In genomic region chr10:3779146-3779707, GRCh38 we compare ENCODE assay signal across 9 cellular contexts. TPM values are rescaled to one million over a fixed set of nuclear protein-coding genes. Genes with fewer than 3 reads are reported as not detected.
DNase-seq lines count a peak whose midpoint lies in the region; ATAC-seq and TF ChIP-seq lines count a peak whose summit lies in the region.
"Had no signal": no experiment of that assay in that cellular context is flagged by ENCODE, and none has a peak within 500 bp of the region (broad histone marks: within the 10 kb centered on the region; RNA-seq: fewer than 3 reads in every experiment).

No MANE protein-coding gene starts in this region.

- H2BK15ac ChIP-seq in neuronal stem cell (ENCODE audit: low read length), result no peak overlapping the region

- no peak for TF ChIP-seq RAD21 in liver (IDR thresholded peaks at IDR 0.05)

- H3K4me1 Mint-ChIP-seq in activated naive CD4-positive, alpha-beta T cell treated with anti-CD3 and anti-CD28 coated beads, Interleukin-2, amount 10 ng/mL, durations not matched to agents 7 days and 5 days, result peaks cover 77% of the 10 kb centered on the region

- H3K79me1 ChIP-seq in neuronal stem cell (ENCODE audit: low read depth, low read length), result peaks cover 9% of the 10 kb centered on the region

- no peaks in the 10 kb centered on the region for H3K9me3 ChIP-seq in breast epithelium
- no peaks in the 10 kb centered on the region for H3K9me3 ChIP-seq in liver (ENCODE audit: control insufficient read depth in 4 of 4, low read length in 3 of 4)
- no peaks in the 10 kb centered on the region for H3K9me3 ChIP-seq in transverse colon
- peaks cover 0 to 8% of the 10 kb centered on the region in 2 donors for H3K9me3 ChIP-seq in neuronal stem cell (replicated peaks in 1 of 2; ENCODE audit: control insufficient read depth in 2 of 2, insufficient read depth in 1 of 2, low read depth in 1 of 2, low read length in 2 of 2)

- no peaks in the 10 kb centered on the region for H3K27me3 Mint-ChIP-seq in activated naive CD4-positive, alpha-beta T cell treated with anti-CD3 and anti-CD28 coated beads, Interleukin-2, amount 10 ng/mL, durations not matched to agents 7 days and 5 days

- peak overlapping the region; percentile 100 for H3K27ac ChIP-seq in breast epithelium
- H3K27ac ChIP-seq in liver (ENCODE audit: low read depth in 1 of 2, low read length in 2 of 2), result peak overlapping the region; percentile 89 to 100
- H3K27ac ChIP-seq in transverse colon, result peak overlapping the region; percentile 99 to 100 (median 100)
- no peak overlapping the region for H3K27ac ChIP-seq in neuronal stem cell (replicated peaks; ENCODE audit: low read length)

- peak overlapping the region; percentile 79 for H3K27ac Mint-ChIP-seq in activated naive CD4-positive, alpha-beta T cell treated with anti-CD3 and anti-CD28 coated beads, Interleukin-2, amount 10 ng/mL, durations not matched to agents 7 days and 5 days

- H3K9ac ChIP-seq in liver (ENCODE audit: low read depth in 1 of 2, low read length in 2 of 2) (peak overlapping the region in 1 of 2 donors; percentile 17), neuronal stem cell (ENCODE audit: low read depth, low read length, poor library complexity) (no peak overlapping the region)

- no peak overlapping the region for H4K91ac ChIP-seq in neuronal stem cell (ENCODE audit: low read depth, low read length, poor library complexity)

- H3K36me3 Mint-ChIP-seq in activated naive CD4-positive, alpha-beta T cell treated with anti-CD3 and anti-CD28 coated beads, Interleukin-2, amount 10 ng/mL, durations not matched to agents 7 days and 5 days, result peaks cover 94% of the 10 kb centered on the region

- H3K14ac ChIP-seq in neuronal stem cell (ENCODE audit: low read length), result no peak overlapping the region

- H3K4me2 ChIP-seq in neuronal stem cell (ENCODE audit: insufficient read depth, low read length, poor library complexity, severe bottlenecking), result no peak overlapping the region

- no peaks in the 10 kb centered on the region for H3K27me3 ChIP-seq in breast epithelium
- no peaks in the 10 kb centered on the region for H3K27me3 ChIP-seq in liver (ENCODE audit: control insufficient read depth in 4 of 4, insufficient read depth in 4 of 4, low read length in 3 of 4)
- no peaks in the 10 kb centered on the region for H3K27me3 ChIP-seq in transverse colon
- H3K27me3 ChIP-seq in neuronal stem cell (ENCODE audit: control insufficient read depth in 3 of 3, insufficient read depth in 3 of 3, low read depth in 1 of 3, low read length in 3 of 3), result no peaks in the 10 kb centered on the region

- H2AK5ac ChIP-seq in neuronal stem cell (ENCODE audit: low read depth, low read length), result no peak overlapping the region

- peaks cover 13 to 21% of the 10 kb centered on the region in 2 donors for H3K4me1 ChIP-seq in breast epithelium
- peaks cover 2 to 25% (median 8%) of the 10 kb centered on the region in 4 donors for H3K4me1 ChIP-seq in liver (ENCODE audit: control insufficient read depth in 4 of 4, insufficient read depth in 4 of 4, low read length in 3 of 4)
- peaks cover 11 to 75% (median 65%) of the 10 kb centered on the region in 4 donors for H3K4me1 ChIP-seq in transverse colon
- H3K4me1 ChIP-seq in neuronal stem cell (ENCODE audit: control insufficient read depth in 2 of 2, insufficient read depth in 1 of 2, low read depth in 1 of 2, low read length in 2 of 2), result peaks cover 6 to 10% of the 10 kb centered on the region in 2 donors

- H3K4me3 ChIP-seq in breast epithelium (peak overlapping the region; percentile 61 to 98 (median 72)), liver (ENCODE audit: low read depth in 1 of 3, low read length in 3 of 3) (no peak overlapping the region), transverse colon (peak overlapping the region in 2 of 4 donors; percentile 77 to 97), neuronal stem cell (ENCODE audit: low read length in 2 of 2) (no peak overlapping the region)

- peak overlapping the region; percentile 94 for H3K4me3 Mint-ChIP-seq in activated naive CD4-positive, alpha-beta T cell treated with anti-CD3 and anti-CD28 coated beads, Interleukin-2, amount 10 ng/mL, durations not matched to agents 7 days and 5 days

- TF ChIP-seq CTCF in breast epithelium (IDR thresholded peaks at IDR 0.05) (no peak), liver (IDR thresholded peaks at IDR 0.05; ENCODE audit: low read depth, low read length, missing input control) (no peak), transverse colon (IDR thresholded peaks at IDR 0.05) (no peak)

- no peak for ATAC-seq in GM21360 (IDR thresholded peaks at IDR 0.05; ENCODE audit: unreplicated experiment)

- H2AFZ ChIP-seq in neuronal stem cell (ENCODE audit: low read length), result no peak overlapping the region

- no peak overlapping the region for H2BK12ac ChIP-seq in neuronal stem cell (ENCODE audit: low read length)

- in situ Hi-C loops in transverse colon (cut with MboI; ENCODE audit: low pct_ligation_motif_present in 1 of 4, low pct_unique_long_range_greater_than_20kb in 1 of 4, low sequenced_read_pairs in 3 of 4), result loop anchor here in 3 of 4 donors (5.0 to 25.0 kb wide), 5 partner anchors 258 to 883 kb away; no protein-coding TSS in a partner anchor

- CTCF ChIA-PET in activated naive CD4-positive, alpha-beta T cell treated with anti-CD3 and anti-CD28 coated beads, Interleukin-2, amount 10 ng/mL, durations not matched to agents 7 days and 5 days (lab: Charles Lee), result interaction anchor here (0.6 to 1.0 kb wide), 2 partner anchors 22 to 879 kb away, joined by 3 read pairs; no protein-coding TSS in a partner anchor

- no peak overlapping the region for H2BK5ac ChIP-seq in neuronal stem cell (ENCODE audit: low read length)

- H3K23ac ChIP-seq in neuronal stem cell (ENCODE audit: low read depth, low read length, poor library complexity), result no peak overlapping the region

- no peak for TF ChIP-seq POLR2A in breast epithelium (IDR thresholded peaks at IDR 0.05)
- peak; percentile 3 for TF ChIP-seq POLR2A in transverse colon (IDR thresholded peaks at IDR 0.05)

- no peak for DNase-seq in activated naive CD4-positive, alpha-beta T cell treated with anti-CD3 and anti-CD28 coated beads, Interleukin-2, amount 10 ng/mL, durations not matched to agents 7 days and 5 days
- DNase-seq in activated naive CD4-positive, alpha-beta T cell (lab: John Stamatoyannopoulos, UW), result no peak
- no peak for DNase-seq in breast epithelium (ENCODE audit: low spot score in 2 of 2)
- peak; percentile 26 for DNase-seq in transverse colon
- DNase-seq in neuronal stem cell (ENCODE audit: low spot score), result no peak
- DNase-seq in NCI-H748 treated with DMSO at 0.1 percent for 48 hours (lab: John Stamatoyannopoulos, UW), result no peak
- DNase-seq: NCI-H524 treated with DMSO at 0.1 percent for 48 hours had no signal

- no peak overlapping the region for H3K4ac ChIP-seq in neuronal stem cell (ENCODE audit: low read length)

- no peak overlapping the region for H4K8ac ChIP-seq in neuronal stem cell (ENCODE audit: low read depth, low read length)

- H3K36me3 ChIP-seq in breast epithelium, result no peaks in the 10 kb centered on the region
- H3K36me3 ChIP-seq in liver (ENCODE audit: control insufficient read depth in 4 of 4, insufficient read depth in 3 of 4, low read depth in 1 of 4, low read length in 3 of 4), result peaks cover 14 to 69% (median 49%) of the 10 kb centered on the region in 4 donors
- H3K36me3 ChIP-seq in transverse colon, result peaks cover 0 to 44% (median 22%) of the 10 kb centered on the region in 4 donors
- peaks cover 31 to 72% of the 10 kb centered on the region in 2 donors for H3K36me3 ChIP-seq in neuronal stem cell (replicated peaks in 1 of 2; ENCODE audit: control insufficient read depth in 2 of 2, insufficient read depth in 2 of 2, low read length in 2 of 2)

- intact Hi-C loops in breast epithelium (cut with DNase I; ENCODE audit: low total_unique reads) (no loop called here), transverse colon (cut with DNase I; ENCODE audit: low total_unique reads) (loop anchor here (2.0 to 10.0 kb wide), 2 partner anchors 294 to 508 kb away; no protein-coding TSS in a partner anchor)

- no peak overlapping the region for H3K18ac ChIP-seq in neuronal stem cell (ENCODE audit: low read length)

- TF ChIP-seq EP300 in transverse colon (IDR thresholded peaks at IDR 0.05; ENCODE audit: low read depth), result no peak

- 84% methylated on average over 14 of the region's 14 CpGs for WGBS in liver
- WGBS in transverse colon (ENCODE audit: low coverage in 1 of 2), 2 donors, result 60 to 90% methylated on average over 1 to 14 of the region's 14 CpGs
- WGBS in neuronal stem cell (ENCODE audit: extremely low coverage in 2 of 2, insufficient read length in 2 of 2, insufficient replicate concordance in 1 of 2), 2 donors, result no CpG with 5 or more reads among the region's 14 CpGs

- no peak overlapping the region for H2BK120ac ChIP-seq in neuronal stem cell (ENCODE audit: low read depth, low read length)

- no peaks in the 10 kb centered on the region for H3K9me3 Mint-ChIP-seq in activated naive CD4-positive, alpha-beta T cell treated with anti-CD3 and anti-CD28 coated beads, Interleukin-2, amount 10 ng/mL, durations not matched to agents 7 days and 5 days

TF ChIP-seq in liver, 16 proteins besides CTCF, POLR2A, EP300 and RAD21 (continues in another document):
- TF ChIP-seq HNF4A (conservative IDR thresholded peaks at IDR 0.05) (no peak), FOXA1 (IDR thresholded peaks at IDR 0.05) (no peak), NR2F2 (IDR thresholded peaks at IDR 0.05) (no peak), TAF1 (conservative IDR thresholded peaks at IDR 0.05) (no peak), YY1 (IDR thresholded peaks at IDR 0.05) (no peak), HNF4G (IDR thresholded peaks at IDR 0.05) (no peak), GABPA (IDR thresholded peaks at IDR 0.05 in 1 of 2, conservative IDR thresholded peaks at IDR 0.05 in 1 of 2) (no peak), ATF3 (IDR thresholded peaks at IDR 0.05) (no peak)

RNA-seq across cellular contexts. Expression of gene KLF6, which starts 5.8 kb away (rescaled TPM):
- total RNA-seq in breast epithelium, result 100 to 1,000 TPM; 132 to 347 (median 186) TPM
- 10 to 100 TPM; 17.7 to 26.6 TPM for total RNA-seq in liver
- 100 to 1,000 TPM in 1 of 2 donors, 10 to 100 TPM in 1; 11.0 to 124 TPM for polyA plus RNA-seq in liver
- 100 to 1,000 TPM; 140 to 304 (median 291) TPM for total RNA-seq in transverse colon
- 12.9 TPM for polyA plus RNA-seq in neuronal stem cell (2013, experiment 1 of 2)
- 13.2 TPM for polyA plus RNA-seq in neuronal stem cell (2013, experiment 2 of 2)

Comparison
In these comparisons a context has a peak if more than half of its experiments do, and no peak if none do; other contexts are left out.
1. H3K4me3 ChIP-seq: peak in breast epithelium (3 of 3); none in liver (0 of 3) and neuronal stem cell (0 of 2).
2. RNA of gene KLF6, which starts 5.8 kb away (total RNA-seq): 140 to 304 TPM in transverse colon and 132 to 347 TPM in breast epithelium; 17.7 to 26.6 TPM in liver; every median in the first group is over 4 times any median in the second.